Comparison of ENCODE assay signal across 11 cellular contexts in the genomic region with DNA sequence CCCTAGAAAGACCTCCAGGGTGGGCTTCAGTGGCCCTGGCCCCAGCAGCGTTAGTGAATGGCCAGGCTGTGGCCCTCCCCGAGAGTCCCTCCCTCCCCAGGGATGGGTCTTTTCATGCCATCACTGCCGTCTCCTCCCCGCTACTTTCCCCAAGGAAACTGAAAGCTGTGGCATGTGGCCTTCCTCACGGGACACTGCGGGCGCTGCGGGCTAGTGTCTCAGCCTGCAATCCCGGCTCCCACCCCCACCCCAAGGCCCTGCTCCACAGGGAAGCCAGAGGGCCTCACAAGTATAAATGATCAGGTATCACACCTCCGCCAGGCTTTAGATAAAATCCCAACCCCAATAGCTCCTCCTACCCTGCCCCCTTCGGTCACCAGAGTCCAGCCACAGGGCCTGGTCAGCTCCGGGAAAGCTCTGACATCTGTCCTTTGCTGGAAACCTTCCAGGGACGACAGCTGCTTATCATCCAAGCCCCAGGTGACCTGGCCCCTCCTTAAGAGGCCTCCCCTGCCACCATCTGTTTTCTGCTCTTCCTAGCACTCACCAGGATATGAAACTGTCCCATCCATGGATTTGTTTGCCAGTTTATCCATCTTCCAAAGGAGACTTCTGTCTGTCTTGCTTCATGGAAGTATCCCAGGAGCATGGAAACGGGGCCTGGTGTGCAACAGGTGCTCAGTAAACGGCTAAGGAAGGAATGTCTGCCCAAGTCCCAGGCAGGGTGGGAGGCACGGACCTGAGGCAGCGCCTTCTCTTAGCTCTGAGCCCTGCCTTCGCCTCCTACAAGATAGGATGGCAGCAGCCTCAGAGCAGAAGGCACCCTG. TPM values are rescaled to one million over a fixed set of nuclear protein-coding genes. Genes with fewer than 3 reads are reported as not detected.
DNase-seq lines count a peak whose midpoint lies in the region; ATAC-seq and TF ChIP-seq lines count a peak whose summit lies in the region.
"Had no signal": no experiment of that assay in that cellular context is flagged by ENCODE, and none has a peak within 500 bp of the region (broad histone marks: within the 10 kb centered on the region; RNA-seq: fewer than 3 reads in every experiment).

No MANE protein-coding gene starts in this region.

- no peak for TF ChIP-seq POLR2A in upper lobe of left lung (IDR thresholded peaks at IDR 0.05)

- H3K27ac ChIP-seq in mesenchymal stem cell (ENCODE audit: low read length, poor library complexity, severe bottlenecking) = no peak overlapping the region
- H3K27ac ChIP-seq in upper lobe of left lung = peak overlapping the region in 3 of 4 donors; percentile 60 to 79 (median 66)

- no peak overlapping the region for H3K9ac ChIP-seq in mesenchymal stem cell (ENCODE audit: low read length)

- H3K36me3 ChIP-seq in mesenchymal stem cell (ENCODE audit: control insufficient read depth in 1 of 2, insufficient read depth in 2 of 2, low read depth in 1 of 2, low read length in 2 of 2) (no peaks in the 10 kb centered on the region), upper lobe of left lung (no peaks in the 10 kb centered on the region)

- no peak overlapping the region for H3K18ac ChIP-seq in mesenchymal stem cell (ENCODE audit: low read depth in 1 of 2, low read length in 2 of 2)

- H2BK12ac ChIP-seq in mesenchymal stem cell (ENCODE audit: low read length in 2 of 2) = no peak overlapping the region

- no peaks in the 10 kb centered on the region for H3K27me3 Mint-ChIP-seq in activated CD8-positive, alpha-beta memory T cell treated with anti-CD3 and anti-CD28 coated beads, Interleukin-2, amount 10 ng/mL, durations not matched to agents 7 days and 5 days

- H3K4me3 ChIP-seq in mesenchymal stem cell (ENCODE audit: insufficient read depth in 1 of 2, low read depth in 1 of 2, low read length in 2 of 2) = no peak overlapping the region
- no peak overlapping the region for H3K4me3 ChIP-seq in upper lobe of left lung

- no peaks in the 10 kb centered on the region for H3K36me3 Mint-ChIP-seq in activated CD8-positive, alpha-beta memory T cell treated with anti-CD3 and anti-CD28 coated beads, Interleukin-2, amount 10 ng/mL, durations not matched to agents 7 days and 5 days

- ATAC-seq in SK-N-SH treated with all-trans-retinoic acid at 6 μM for 48 hours (no peak), upper lobe of left lung (ENCODE audit: low FRiP score in 2 of 2) (no peak), HG03108 (IDR thresholded peaks at IDR 0.05; ENCODE audit: unreplicated experiment) (no peak)
- no peak for ATAC-seq in activated CD8-positive, alpha-beta memory T cell treated with anti-CD3 and anti-CD28 coated beads, Interleukin-2, amount 10 ng/mL, durations not matched to agents 7 days and 5 days

- H3K14ac ChIP-seq in mesenchymal stem cell (ENCODE audit: low read length in 2 of 2) = no peak overlapping the region

- CTCF ChIA-PET in activated CD8-positive, alpha-beta memory T cell treated with anti-CD3 and anti-CD28 coated beads, Interleukin-2, amount 10 ng/mL, durations not matched to agents 7 days and 5 days (lab: Charles Lee) = no interaction called here

- no peak overlapping the region for H2AFZ ChIP-seq in mesenchymal stem cell (ENCODE audit: low read depth, low read length)

- DNase-seq in SHP77 (lab: John Stamatoyannopoulos, UW) (peak; percentile 47 to 58), SHP77 treated with DMSO at 0.1 percent for 48 hours (lab: John Stamatoyannopoulos, UW) (no peak), mesenchymal stem cell (no peak), upper lobe of left lung (no peak)
- no peak for DNase-seq in activated CD8-positive, alpha-beta memory T cell treated with anti-CD3 and anti-CD28 coated beads, Interleukin-2, amount 10 ng/mL, durations not matched to agents 7 days and 5 days
- DNase-seq in stimulated activated CD4-positive, alpha-beta T cell treated with anti-CD3 and anti-CD28 coated beads, Interleukin-4, amount 100 ng/mL, for 4 hours = no peak
- DNase-seq: anterior cingulate cortex, HFFc6, NCI-H1694 had no signal

- H2BK120ac ChIP-seq in mesenchymal stem cell (ENCODE audit: low read depth, low read length) = no peak overlapping the region

- peaks cover 21 to 45% of the 10 kb centered on the region in 2 experiments for H3K27me3 ChIP-seq in mesenchymal stem cell (ENCODE audit: control insufficient read depth in 1 of 2, insufficient read depth in 1 of 2, low read length in 2 of 2)
- H3K27me3 ChIP-seq in upper lobe of left lung = no peaks in the 10 kb centered on the region

- no peak overlapping the region for H2BK15ac ChIP-seq in mesenchymal stem cell (ENCODE audit: low read depth, poor library complexity, severe bottlenecking)

- H3K23ac ChIP-seq in mesenchymal stem cell (ENCODE audit: low read length in 2 of 2) = no peak overlapping the region

- no peak overlapping the region for H3K27ac Mint-ChIP-seq in activated CD8-positive, alpha-beta memory T cell treated with anti-CD3 and anti-CD28 coated beads, Interleukin-2, amount 10 ng/mL, durations not matched to agents 7 days and 5 days
- H3K27ac Mint-ChIP-seq: HFFc6 had no signal

- no peak overlapping the region for H4K91ac ChIP-seq in mesenchymal stem cell (ENCODE audit: low read length)

- no peaks in the 10 kb centered on the region for H3K9me3 ChIP-seq in mesenchymal stem cell (ENCODE audit: control insufficient read depth, low read length)
- H3K9me3 ChIP-seq in upper lobe of left lung = no peaks in the 10 kb centered on the region

- no peak overlapping the region for H3K4me2 ChIP-seq in mesenchymal stem cell (ENCODE audit: low read length, poor library complexity, severe bottlenecking)

- peaks cover 80% of the 10 kb centered on the region for H3K4me1 ChIP-seq in mesenchymal stem cell (ENCODE audit: control insufficient read depth, insufficient read depth, low read depth, low read length)
- H3K4me1 ChIP-seq in upper lobe of left lung = peaks cover 77 to 86% (median 82%) of the 10 kb centered on the region in 4 donors

- no peaks in the 10 kb centered on the region for H3K4me1 Mint-ChIP-seq in activated CD8-positive, alpha-beta memory T cell treated with anti-CD3 and anti-CD28 coated beads, Interleukin-2, amount 10 ng/mL, durations not matched to agents 7 days and 5 days

- H4K8ac ChIP-seq in mesenchymal stem cell (ENCODE audit: low read length) = no peak overlapping the region

- H2BK5ac ChIP-seq in mesenchymal stem cell (ENCODE audit: low read depth, low read length, poor library complexity, severe bottlenecking) = no peak overlapping the region

- H3K4ac ChIP-seq in mesenchymal stem cell (ENCODE audit: low read depth in 1 of 2, low read length in 2 of 2) = no peak overlapping the region

- no peak for TF ChIP-seq CTCF in upper lobe of left lung (IDR thresholded peaks at IDR 0.05)

- H3K79me1 ChIP-seq in mesenchymal stem cell (replicated peaks; ENCODE audit: low read length, poor library complexity, severe bottlenecking) = peaks cover 6% of the 10 kb centered on the region

- H3K9me3 Mint-ChIP-seq in activated CD8-positive, alpha-beta memory T cell treated with anti-CD3 and anti-CD28 coated beads, Interleukin-2, amount 10 ng/mL, durations not matched to agents 7 days and 5 days (ENCODE audit: low read depth) = no peaks in the 10 kb centered on the region
- H3K9me3 Mint-ChIP-seq: HFFc6 had no signal

- H3K4me3 Mint-ChIP-seq in activated CD8-positive, alpha-beta memory T cell treated with anti-CD3 and anti-CD28 coated beads, Interleukin-2, amount 10 ng/mL, durations not matched to agents 7 days and 5 days = no peak overlapping the region
- H3K4me3 Mint-ChIP-seq: HFFc6 had no signal

- peak overlapping the region; percentile 43 for H2AK5ac ChIP-seq in mesenchymal stem cell (ENCODE audit: low read length, severe bottlenecking)

- no peak for TF ChIP-seq EP300 in upper lobe of left lung (IDR thresholded peaks at IDR 0.05)

- WGBS in mesenchymal stem cell = 54% methylated on average over 18 of the region's 18 CpGs
- WGBS in upper lobe of left lung, 2 donors = 61 to 63% methylated on average over 10 to 18 of the region's 18 CpGs

TF ChIP-seq in SK-N-SH treated with all-trans-retinoic acid at 6 μM for 48 hours, 23 proteins besides CTCF, POLR2A, EP300 and RAD21 (continues in another document):
- TF ChIP-seq, protein P1, sequence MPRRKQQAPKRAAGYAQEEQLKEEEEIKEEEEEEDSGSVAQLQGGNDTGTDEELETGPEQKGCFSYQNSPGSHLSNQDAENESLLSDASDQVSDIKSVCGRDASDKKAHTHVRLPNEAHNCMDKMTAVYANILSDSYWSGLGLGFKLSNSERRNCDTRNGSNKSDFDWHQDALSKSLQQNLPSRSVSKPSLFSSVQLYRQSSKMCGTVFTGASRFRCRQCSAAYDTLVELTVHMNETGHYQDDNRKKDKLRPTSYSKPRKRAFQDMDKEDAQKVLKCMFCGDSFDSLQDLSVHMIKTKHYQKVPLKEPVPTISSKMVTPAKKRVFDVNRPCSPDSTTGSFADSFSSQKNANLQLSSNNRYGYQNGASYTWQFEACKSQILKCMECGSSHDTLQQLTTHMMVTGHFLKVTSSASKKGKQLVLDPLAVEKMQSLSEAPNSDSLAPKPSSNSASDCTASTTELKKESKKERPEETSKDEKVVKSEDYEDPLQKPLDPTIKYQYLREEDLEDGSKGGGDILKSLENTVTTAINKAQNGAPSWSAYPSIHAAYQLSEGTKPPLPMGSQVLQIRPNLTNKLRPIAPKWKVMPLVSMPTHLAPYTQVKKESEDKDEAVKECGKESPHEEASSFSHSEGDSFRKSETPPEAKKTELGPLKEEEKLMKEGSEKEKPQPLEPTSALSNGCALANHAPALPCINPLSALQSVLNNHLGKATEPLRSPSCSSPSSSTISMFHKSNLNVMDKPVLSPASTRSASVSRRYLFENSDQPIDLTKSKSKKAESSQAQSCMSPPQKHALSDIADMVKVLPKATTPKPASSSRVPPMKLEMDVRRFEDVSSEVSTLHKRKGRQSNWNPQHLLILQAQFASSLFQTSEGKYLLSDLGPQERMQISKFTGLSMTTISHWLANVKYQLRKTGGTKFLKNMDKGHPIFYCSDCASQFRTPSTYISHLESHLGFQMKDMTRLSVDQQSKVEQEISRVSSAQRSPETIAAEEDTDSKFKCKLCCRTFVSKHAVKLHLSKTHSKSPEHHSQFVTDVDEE (CRISPR knock-in tag; IDR thresholded peaks at IDR 0.05) = peak; percentile 23; the same call in 1 of the 2 replicates

RNA-seq across cellular contexts. Expression of a gene that starts 31.6 kb away (rescaled TPM):
- polyA plus RNA-seq in mesenchymal stem cell (2013, experiment 1 of 2) = 1.1 TPM
- polyA plus RNA-seq in mesenchymal stem cell (2013, experiment 2 of 2) = 1.2 TPM
- total RNA-seq in upper lobe of left lung = 10 to 100 TPM in 5 of 6 donors, 1 to 10 TPM in 1; 5.2 to 31.0 (median 20.4) TPM
- 1 to 10 TPM; 7.1 to 9.1 TPM for total RNA-seq in activated CD8-positive, alpha-beta memory T cell treated with anti-CD3 and anti-CD28 coated beads, Interleukin-2, amount 10 ng/mL, durations not matched to agents 7 days and 5 days

Comparison
In these comparisons a context has a peak if more than half of its experiments do, and no peak if none do; other contexts are left out.
1. DNase-seq: peak in SHP77 (2 of 2); none in SHP77 treated with DMSO at 0.1 percent for 48 hours (single experiment), mesenchymal stem cell (single experiment), upper lobe of left lung (0 of 2), activated CD8-positive, alpha-beta memory T cell treated with anti-CD3 and anti-CD28 coated beads, Interleukin-2, amount 10 ng/mL, durations not matched to agents 7 days and 5 days (single experiment) and stimulated activated CD4-positive, alpha-beta T cell treated with anti-CD3 and anti-CD28 coated beads, Interleukin-4, amount 100 ng/mL, for 4 hours (0 of 2).